Comparison of ENCODE assay signal across 1 cellular context in the genomic region with DNA sequence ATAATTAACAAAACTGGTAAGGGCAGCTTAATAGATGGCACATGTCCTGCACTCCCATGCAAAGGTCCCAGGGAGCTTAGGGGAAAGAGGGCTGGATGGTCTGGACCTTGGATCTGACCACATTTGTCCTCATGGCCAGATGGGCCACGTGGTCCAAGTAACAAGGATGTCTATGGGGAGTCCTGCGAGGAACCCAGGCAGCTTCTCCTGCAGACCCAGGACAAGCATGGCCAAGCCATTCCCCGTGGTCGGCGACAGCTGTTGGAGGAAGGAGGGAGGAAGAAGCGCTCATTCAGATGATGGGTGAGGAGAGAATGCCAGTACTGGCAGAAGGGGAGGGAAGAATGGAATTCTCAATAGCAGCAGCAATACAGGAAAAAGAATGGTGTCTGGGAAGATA.
TF ChIP-seq lines count a peak whose summit lies in the region.

No MANE protein-coding gene starts in this region.

TF ChIP-seq in H1, 55 proteins besides CTCF, POLR2A, EP300 and RAD21 (continued from another document):
- TF ChIP-seq SP1 (IDR thresholded peaks at IDR 0.05; ENCODE audit: low read depth, low read length) (no peak), SAP30 (IDR thresholded peaks at IDR 0.05; ENCODE audit: insufficient read depth, insufficient replicate concordance, low read length) (no peak), ASH2L (IDR thresholded peaks at IDR 0.05; ENCODE audit: low read length) (no peak), JUND (IDR thresholded peaks at IDR 0.05; ENCODE audit: low read length) (no peak)
